In the genomic region with DNA sequence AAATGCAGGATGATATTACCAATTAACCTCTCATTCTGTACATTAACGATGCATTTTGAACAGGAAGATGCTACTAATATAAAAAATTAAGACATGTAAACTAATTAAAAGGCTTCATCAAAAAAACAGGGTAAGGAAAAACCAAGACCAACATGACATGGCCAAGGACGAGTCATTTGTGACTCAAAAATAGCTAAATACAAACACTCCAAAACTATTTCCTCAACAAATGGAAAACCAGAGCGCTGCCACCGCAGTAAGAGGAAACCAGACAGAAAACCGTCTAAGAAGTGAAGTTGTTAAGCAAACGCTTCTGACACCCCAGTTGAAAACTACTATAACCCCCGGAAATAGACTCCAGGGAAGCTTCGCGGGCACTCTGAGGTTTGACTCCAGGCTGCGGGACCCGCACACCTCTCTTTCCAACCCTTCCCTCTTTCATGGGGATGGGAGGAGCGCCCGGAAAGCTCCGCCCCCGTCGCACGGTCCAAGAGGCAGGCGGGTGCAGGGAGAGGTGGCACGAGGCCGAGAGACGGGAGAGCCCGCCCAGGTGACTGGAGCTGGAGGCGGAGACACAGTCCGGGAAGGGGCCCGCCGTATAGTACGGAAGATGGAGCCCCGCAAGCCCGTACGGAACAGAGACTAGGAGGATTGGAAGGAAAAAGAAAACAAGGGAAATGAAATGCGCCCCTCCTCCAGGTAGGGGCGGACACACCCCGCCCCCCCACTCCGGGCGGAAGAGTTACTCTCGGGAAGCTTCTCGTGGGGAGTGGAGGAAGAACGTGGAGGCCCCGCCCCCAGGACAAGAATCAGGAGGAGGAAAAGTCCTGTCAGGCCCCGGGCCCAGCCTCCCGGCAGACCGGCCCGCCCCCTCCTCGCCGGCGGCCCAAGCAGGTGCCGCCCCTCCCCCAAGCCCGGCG, we compare ENCODE assay signal across 8 cellular contexts. TPM values are rescaled to one million over a fixed set of nuclear protein-coding genes. Genes with fewer than 3 reads are reported as not detected.
DNase-seq lines count a peak whose midpoint lies in the region; ATAC-seq and FAIRE-seq lines count a peak whose summit lies in the region.

No MANE protein-coding gene starts in this region.

- intact Hi-C loops in activated CD4-positive, alpha-beta T cell treated with anti-CD3 and anti-CD28 coated beads, Interleukin-2, amount 10 ng/mL, durations not matched to agents 24 days and 14 days (cut with micrococcal nuclease): loop anchor here (1.0 kb wide), 2 partner anchors 108 to 114 kb away; a partner anchor contains a TSS
- intact Hi-C loops in left colon (cut with DNase I, micrococcal nuclease): no loop called here

- peak; percentile 55 for ATAC-seq in HG03442 (IDR thresholded peaks at IDR 0.05; ENCODE audit: unreplicated experiment)
- ATAC-seq in left colon: peak; percentile 76

- FAIRE-seq in GM19239 (lab: Jason Lieb, UNC): no peak

- peak; percentile 87 for DNase-seq in Ammon's horn (ENCODE audit: low spot score)
- DNase-seq in GM19239 (ENCODE audit: insufficient read length, low spot score): peak; percentile 64
- DNase-seq in NCI-H510A treated with DMSO at 0.1 percent for 48 hours (lab: John Stamatoyannopoulos, UW): peak; percentile 91
- peak; percentile 97 for DNase-seq in activated CD4-positive, alpha-beta T cell treated with anti-CD3 and anti-CD28 coated beads, Interleukin-2, amount 10 ng/mL, durations not matched to agents 24 days and 14 days
- peak; percentile 52 for DNase-seq in cortex of kidney (lab: John Stamatoyannopoulos, UW)
- DNase-seq in left colon: peak; percentile 95 to 96
- DNase-seq in stimulated activated CD4-positive, alpha-beta T cell treated with anti-CD3 and anti-CD28 coated beads, Interleukin-1b, Interleukin-23, amount 100 ng/mL, for 4 hours (ENCODE audit: low read depth in 2 of 2): peak; percentile 69 to 82

- peaks cover 9% of the 10 kb centered on the region for H3K36me3 Mint-ChIP-seq in activated CD4-positive, alpha-beta T cell treated with anti-CD3 and anti-CD28 coated beads, Interleukin-2, amount 10 ng/mL, durations not matched to agents 24 days and 14 days (ENCODE audit: low read depth)

- peaks cover 17% of the 10 kb centered on the region for H3K4me1 Mint-ChIP-seq in activated CD4-positive, alpha-beta T cell treated with anti-CD3 and anti-CD28 coated beads, Interleukin-2, amount 10 ng/mL, durations not matched to agents 24 days and 14 days

- no peaks in the 10 kb centered on the region for H3K9me3 Mint-ChIP-seq in activated CD4-positive, alpha-beta T cell treated with anti-CD3 and anti-CD28 coated beads, Interleukin-2, amount 10 ng/mL, durations not matched to agents 24 days and 14 days

- H3K4me3 Mint-ChIP-seq in activated CD4-positive, alpha-beta T cell treated with anti-CD3 and anti-CD28 coated beads, Interleukin-2, amount 10 ng/mL, durations not matched to agents 24 days and 14 days: peak overlapping the region; percentile 93

- H3K27me3 Mint-ChIP-seq in activated CD4-positive, alpha-beta T cell treated with anti-CD3 and anti-CD28 coated beads, Interleukin-2, amount 10 ng/mL, durations not matched to agents 24 days and 14 days: peaks cover 2% of the 10 kb centered on the region

- peak overlapping the region; percentile 97 for H3K27ac Mint-ChIP-seq in activated CD4-positive, alpha-beta T cell treated with anti-CD3 and anti-CD28 coated beads, Interleukin-2, amount 10 ng/mL, durations not matched to agents 24 days and 14 days

RNA-seq across cellular contexts. Expression of a gene that starts 0.7 kb away (rescaled TPM):
- total RNA-seq in activated CD4-positive, alpha-beta T cell treated with anti-CD3 and anti-CD28 coated beads, Interleukin-2, amount 10 ng/mL, durations not matched to agents 24 days and 14 days: 48.4 and 49.3 TPM in 2 replicates
- 10 to 100 TPM; 16.0 to 22.6 TPM for total RNA-seq in left colon

RNA-seq across cellular contexts. Expression of a gene that starts 39.4 kb away (rescaled TPM):
- total RNA-seq in activated CD4-positive, alpha-beta T cell treated with anti-CD3 and anti-CD28 coated beads, Interleukin-2, amount 10 ng/mL, durations not matched to agents 24 days and 14 days: 43.0 and 44.0 TPM in 2 replicates
- total RNA-seq in left colon: 10 to 100 TPM; 13.9 to 16.9 TPM

Comparison
In these comparisons a context has a peak if more than half of its experiments do, and no peak if none do; other contexts are left out.
1. Peak in every context shown above with its lines: DNase-seq and ATAC-seq.